ENCODE assay signal across 30 cellular contexts in genomic region chr12:4992881-4993280, GRCh38. TPM values are rescaled to one million over a fixed set of nuclear protein-coding genes. Genes with fewer than 3 reads are reported as not detected.
"Had no signal": no experiment of that assay in that cellular context is flagged by ENCODE, and none has a peak within 500 bp of the region (broad histone marks: within the 10 kb centered on the region; RNA-seq: fewer than 3 reads in every experiment).

No MANE protein-coding gene starts in this region.

- H3K4me1 ChIP-seq: left lung, lower lobe of right lung had no signal

- H3K9me3 ChIP-seq: esophagus squamous epithelium, gastrocnemius medialis, heart right ventricle, left lung, lower lobe of right lung, mucosa of descending colon had no signal

- H3K4me1 Mint-ChIP-seq: mesothelial cell of epicardium; naive B cell; naive thymus-derived CD8-positive, alpha-beta T cell had no signal

- DNase-seq: dermis blood vessel endothelial cell; dorsolateral prefrontal cortex; effector CD4-positive, alpha-beta T cell; effector memory CD4-positive, alpha-beta T cell; endodermal cell; erythroblast; esophagus squamous epithelium; foreskin melanocyte; gastrocnemius medialis; glutamatergic neuron; head of caudate nucleus; heart right ventricle; hippocampal formation; left cardiac atrium; left lung; left ventricle myocardium superior; lower lobe of right lung; mesenchymal stem cell; mucosa of descending colon; naive B cell; naive thymus-derived CD8-positive, alpha-beta T cell had no signal

- H3K36me3 Mint-ChIP-seq: mesothelial cell of epicardium; naive B cell; naive thymus-derived CD8-positive, alpha-beta T cell had no signal

- H3K4me3 Mint-ChIP-seq: endodermal cell; mesothelial cell of epicardium; naive B cell; naive thymus-derived CD8-positive, alpha-beta T cell had no signal

- H3K27ac ChIP-seq: coronary artery, dorsolateral prefrontal cortex, epithelial cell of prostate, esophagus squamous epithelium, gastrocnemius medialis, heart right ventricle, left lung, lower lobe of right lung had no signal

- H3K27ac Mint-ChIP-seq: endodermal cell; mesothelial cell of epicardium; naive B cell; naive thymus-derived CD8-positive, alpha-beta T cell had no signal

- H3K36me3 ChIP-seq: esophagus squamous epithelium, gastrocnemius medialis, heart right ventricle, left lung, lower lobe of right lung had no signal

- ATAC-seq: esophagus mucosa; gastrocnemius medialis; heart right ventricle; left cardiac atrium; left lung; left ventricle myocardium superior; lower lobe of right lung; mucosa of descending colon; naive thymus-derived CD8-positive, alpha-beta T cell had no signal

- H3K9me3 Mint-ChIP-seq: endodermal cell; mesothelial cell of epicardium; naive B cell; naive thymus-derived CD8-positive, alpha-beta T cell had no signal

- H3K4me3 ChIP-seq: coronary artery, dorsolateral prefrontal cortex, esophagus squamous epithelium, gastrocnemius medialis, heart right ventricle, left lung, lower lobe of right lung, mucosa of descending colon had no signal

RNA-seq across cellular contexts. Expression of gene KCNA5, which starts 50.8 kb away (rescaled TPM):
- total RNA-seq: dermis blood vessel endothelial cell; endodermal cell; esophagus mucosa; fibroblast of lung; glomerular endothelial cell; lung microvascular endothelial cell; myocyte; naive thymus-derived CD8-positive, alpha-beta T cell had no signal
- polyA plus RNA-seq: fibroblast of lung; keratinocyte; naive thymus-derived CD8-positive, alpha-beta T cell had no signal
